In the genomic region with DNA sequence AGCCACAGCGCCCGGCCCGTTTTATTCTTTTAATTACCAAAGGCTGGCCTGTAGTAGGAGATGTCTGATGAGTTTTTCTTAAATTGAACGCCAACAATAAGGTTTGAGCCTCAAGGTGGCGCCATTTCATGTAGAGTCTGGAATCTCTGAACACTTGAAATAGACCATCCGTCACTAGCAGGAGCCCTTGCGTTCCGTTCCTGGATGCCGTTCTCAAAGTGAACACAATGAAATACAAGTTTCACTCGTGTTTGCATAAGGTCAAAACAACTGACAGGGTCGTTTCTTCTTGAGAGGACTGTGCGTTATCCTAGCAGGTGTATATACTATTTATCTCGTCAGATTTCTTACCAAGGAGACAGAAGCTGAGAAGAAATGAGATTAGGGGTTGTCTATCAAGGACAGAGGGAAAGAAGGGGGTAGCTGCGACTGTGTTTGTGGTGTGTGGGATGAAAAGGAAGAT, we compare ENCODE assay signal across 8 cellular contexts. TPM values are rescaled to one million over a fixed set of nuclear protein-coding genes. Genes with fewer than 3 reads are reported as not detected.
DNase-seq lines count a peak whose midpoint lies in the region; ATAC-seq and TF ChIP-seq lines count a peak whose summit lies in the region.

No MANE protein-coding gene starts in this region.

- H3K9me3 ChIP-seq in Panc1 (ENCODE audit: control insufficient read depth, insufficient read depth, low read depth, low read length) = no peaks in the 10 kb centered on the region
- no peaks in the 10 kb centered on the region for H3K9me3 ChIP-seq in esophagus squamous epithelium

- H3K36me3 ChIP-seq in Panc1 (ENCODE audit: control insufficient read depth, insufficient read depth, low read length) (no peaks in the 10 kb centered on the region), esophagus squamous epithelium (no peaks in the 10 kb centered on the region)

- DNase-seq in D341Med (ENCODE audit: low spot score) = peak; percentile 74
- DNase-seq in Kasumi-1 (lab: John Stamatoyannopoulos, UW) = peak; percentile 95 to 97
- peak; percentile 80 for DNase-seq in Panc1 (ENCODE audit: low read depth, low spot score)
- DNase-seq in activated T-cell treated with anti-CD3 and anti-CD28 coated beads, Interleukin-2, amount 50 U/mL, for 24 hours = peak; percentile 67
- peak; percentile 10 for DNase-seq in esophagus squamous epithelium (lab: John Stamatoyannopoulos, UW)
- DNase-seq in nephron progenitor cell = peak; percentile 84
- peak; percentile 65 to 67 for DNase-seq in stimulated activated naive CD8-positive, alpha-beta T cell treated with anti-CD3 and anti-CD28 coated beads, Interleukin-15, amount 100 ng/mL, for 72 hours

- in situ Hi-C loops in Panc1 (cut with HindIII; ENCODE audit: low pct_unique_long_range_greater_than_20kb, low sequenced_read_pairs) = no loop called here

- peak; percentile 91 for ATAC-seq in Panc1
- peak; percentile 79 for ATAC-seq in stimulated activated naive CD8-positive, alpha-beta T cell treated with anti-CD3 and anti-CD28 coated beads, Interleukin-15, amount 100 ng/mL, for 72 hours
- ATAC-seq in GM18907 (IDR thresholded peaks at IDR 0.05; ENCODE audit: unreplicated experiment) = no peak

- H3K27me3 ChIP-seq in Panc1 (ENCODE audit: control insufficient read depth, insufficient read depth, low read length) (peaks cover 28% of the 10 kb centered on the region; the same call in 1 of the 2 replicates), esophagus squamous epithelium (peaks cover 0 to 59% (median 0%) of the 10 kb centered on the region in 4 donors)

- H3K27me3 Mint-ChIP-seq in activated T-cell treated with anti-CD3 and anti-CD28 coated beads, Interleukin-2, amount 50 U/mL, for 24 hours = peaks cover 51% of the 10 kb centered on the region
- H3K27me3 Mint-ChIP-seq in nephron progenitor cell (ENCODE audit: low read depth, poor library complexity) = peaks cover 62% of the 10 kb centered on the region
- H3K27me3 Mint-ChIP-seq in stimulated activated naive CD8-positive, alpha-beta T cell treated with anti-CD3 and anti-CD28 coated beads, Interleukin-15, amount 100 ng/mL, for 72 hours = peaks cover 44% of the 10 kb centered on the region

- no TSS peak for BruUV-seq in Panc1 (replicated peaks; lab: Mats Ljungman, UMichigan)

- intact Hi-C loops in Panc1 (cut with micrococcal nuclease; ENCODE audit: unreplicated experiment) (loop anchor here (5.0 kb wide), 3 partner anchors 36 to 156 kb away; a partner anchor contains a TSS), esophagus squamous epithelium (cut with DNase I) (no loop called here)

- CTCF ChIA-PET in Panc1 (lab: Charles Lee) = interaction anchor here (0.6 to 1.2 kb wide), 5 partner anchors 10 to 483 kb away, joined by 4 to 9 read pairs (median 6); no protein-coding TSS in a partner anchor

- H3K4me1 ChIP-seq in Panc1 (ENCODE audit: control insufficient read depth, insufficient read depth, low read length) (no peaks in the 10 kb centered on the region), esophagus squamous epithelium (peaks cover 0 to 7% (median 0%) of the 10 kb centered on the region in 3 donors)

- H3K27ac ChIP-seq in Panc1 (ENCODE audit: low read length) = no peak overlapping the region
- no peak overlapping the region for H3K27ac ChIP-seq in esophagus squamous epithelium

- POLR2A ChIA-PET in Panc1 (lab: Charles Lee) = interaction anchor here (0.6 to 0.7 kb wide), 2 partner anchors 430 to 541 kb away, joined by 4 to 11 read pairs; a partner anchor contains a TSS

- H3K4me3 ChIP-seq in Panc1 (ENCODE audit: low read depth in 2 of 2, low read length in 2 of 2) (peak overlapping the region in 1 of 2 experiments; percentile 0; a peak in 1 of 4 replicates), esophagus squamous epithelium (peak overlapping the region in 1 of 4 donors; percentile 17)

- no peak overlapping the region for H3K27ac Mint-ChIP-seq in activated T-cell treated with anti-CD3 and anti-CD28 coated beads, Interleukin-2, amount 50 U/mL, for 24 hours
- no peak overlapping the region for H3K27ac Mint-ChIP-seq in nephron progenitor cell
- no peak overlapping the region for H3K27ac Mint-ChIP-seq in stimulated activated naive CD8-positive, alpha-beta T cell treated with anti-CD3 and anti-CD28 coated beads, Interleukin-15, amount 100 ng/mL, for 72 hours

- TF ChIP-seq CTCF in Panc1 (IDR thresholded peaks at IDR 0.05) = peak; percentile 85
- peak; percentile 65 to 74 (median 68) for TF ChIP-seq CTCF in esophagus squamous epithelium (IDR thresholded peaks at IDR 0.05)
- peak; percentile 65 for TF ChIP-seq CTCF in nephron progenitor cell (IDR thresholded peaks at IDR 0.05)

- H3K9me3 Mint-ChIP-seq in activated T-cell treated with anti-CD3 and anti-CD28 coated beads, Interleukin-2, amount 50 U/mL, for 24 hours = no peaks in the 10 kb centered on the region
- H3K9me3 Mint-ChIP-seq in nephron progenitor cell = no peaks in the 10 kb centered on the region
- no peaks in the 10 kb centered on the region for H3K9me3 Mint-ChIP-seq in stimulated activated naive CD8-positive, alpha-beta T cell treated with anti-CD3 and anti-CD28 coated beads, Interleukin-15, amount 100 ng/mL, for 72 hours

- H3K4me1 Mint-ChIP-seq in activated T-cell treated with anti-CD3 and anti-CD28 coated beads, Interleukin-2, amount 50 U/mL, for 24 hours (ENCODE audit: low read depth) = peaks cover 5% of the 10 kb centered on the region
- peaks cover 5% of the 10 kb centered on the region for H3K4me1 Mint-ChIP-seq in nephron progenitor cell
- H3K4me1 Mint-ChIP-seq in stimulated activated naive CD8-positive, alpha-beta T cell treated with anti-CD3 and anti-CD28 coated beads, Interleukin-15, amount 100 ng/mL, for 72 hours = peaks cover 8% of the 10 kb centered on the region

- 2 to 7% methylated on average over 13 to 14 of the region's 14 CpGs for WGBS in esophagus squamous epithelium, 2 donors

- TF ChIP-seq POLR2A in esophagus squamous epithelium (IDR thresholded peaks at IDR 0.05) = no peak

- H3K4me3 Mint-ChIP-seq in activated T-cell treated with anti-CD3 and anti-CD28 coated beads, Interleukin-2, amount 50 U/mL, for 24 hours = no peak overlapping the region
- peak overlapping the region; percentile 11 for H3K4me3 Mint-ChIP-seq in nephron progenitor cell
- peak overlapping the region; percentile 16 to 34 for H3K4me3 Mint-ChIP-seq in stimulated activated naive CD8-positive, alpha-beta T cell treated with anti-CD3 and anti-CD28 coated beads, Interleukin-15, amount 100 ng/mL, for 72 hours

- H3K36me3 Mint-ChIP-seq in activated T-cell treated with anti-CD3 and anti-CD28 coated beads, Interleukin-2, amount 50 U/mL, for 24 hours (ENCODE audit: low read depth) = no peaks in the 10 kb centered on the region
- H3K36me3 Mint-ChIP-seq in nephron progenitor cell (ENCODE audit: low read depth) = no peaks in the 10 kb centered on the region

RNA-seq across cellular contexts. Expression of a gene that starts 18.7 kb away (rescaled TPM):
- total RNA-seq in Panc1 (2021; ENCODE audit: unreplicated experiment) (not detected), esophagus squamous epithelium (not detected)
- not detected for polyA plus RNA-seq in Panc1 (2012; ENCODE audit: insufficient read length)

RNA-seq across cellular contexts. Expression of a gene that starts 37.2 kb away (rescaled TPM):
- total RNA-seq in Panc1 (2021; ENCODE audit: unreplicated experiment) (not detected), esophagus squamous epithelium (1 to 10 TPM in 1 of 4 donors, not detected in 3; 1.6 TPM)
- polyA plus RNA-seq in Panc1 (2012; ENCODE audit: insufficient read length) = not detected

RNA-seq across cellular contexts. Expression of a gene that starts 47.5 kb away (rescaled TPM):
- 81.5 TPM for total RNA-seq in Panc1 (2021; ENCODE audit: unreplicated experiment)
- 35.1 TPM for polyA plus RNA-seq in Panc1 (2012; ENCODE audit: insufficient read length)
- 10 to 100 TPM; 33.8 to 84.0 (median 53.1) TPM for total RNA-seq in esophagus squamous epithelium

Comparison
In these comparisons a context has a peak if more than half of its experiments do, and no peak if none do; other contexts are left out.
1. DNase-seq: peak in every context shown above with its lines; median percentile 96 in Kasumi-1; 84 in nephron progenitor cell; 80 in Panc1; 74 in D341Med; 67 in activated T-cell treated with anti-CD3 and anti-CD28 coated beads, Interleukin-2, amount 50 U/mL, for 24 hours; 66 in stimulated activated naive CD8-positive, alpha-beta T cell treated with anti-CD3 and anti-CD28 coated beads, Interleukin-15, amount 100 ng/mL, for 72 hours; 10 in esophagus squamous epithelium.